ENCODE assay signal across 1 cellular context in the genomic region with DNA sequence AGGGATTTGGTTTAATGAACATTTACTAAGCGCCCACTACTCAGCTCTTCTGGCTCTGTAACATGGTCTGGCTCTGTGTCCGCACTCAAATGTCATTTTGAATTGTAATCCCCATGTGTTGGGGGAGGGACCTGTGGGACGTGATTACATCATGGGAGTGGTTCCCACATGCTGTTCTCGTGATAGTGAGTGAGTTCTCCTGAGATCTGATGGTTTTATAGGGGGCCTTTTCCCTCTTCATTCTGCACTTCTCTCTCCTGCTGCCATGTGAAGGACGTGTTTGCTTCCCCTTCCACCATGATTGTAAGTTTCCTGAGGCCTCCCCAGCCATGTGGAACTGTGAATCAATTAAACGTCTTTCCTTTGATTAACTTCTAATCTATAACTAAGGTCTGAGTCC.
TF ChIP-seq lines count a peak whose summit lies in the region.

No MANE protein-coding gene starts in this region.

TF ChIP-seq in HEK293, 187 proteins besides CTCF, POLR2A, EP300 and RAD21 (continued from another document):
- TF ChIP-seq, protein P1, sequence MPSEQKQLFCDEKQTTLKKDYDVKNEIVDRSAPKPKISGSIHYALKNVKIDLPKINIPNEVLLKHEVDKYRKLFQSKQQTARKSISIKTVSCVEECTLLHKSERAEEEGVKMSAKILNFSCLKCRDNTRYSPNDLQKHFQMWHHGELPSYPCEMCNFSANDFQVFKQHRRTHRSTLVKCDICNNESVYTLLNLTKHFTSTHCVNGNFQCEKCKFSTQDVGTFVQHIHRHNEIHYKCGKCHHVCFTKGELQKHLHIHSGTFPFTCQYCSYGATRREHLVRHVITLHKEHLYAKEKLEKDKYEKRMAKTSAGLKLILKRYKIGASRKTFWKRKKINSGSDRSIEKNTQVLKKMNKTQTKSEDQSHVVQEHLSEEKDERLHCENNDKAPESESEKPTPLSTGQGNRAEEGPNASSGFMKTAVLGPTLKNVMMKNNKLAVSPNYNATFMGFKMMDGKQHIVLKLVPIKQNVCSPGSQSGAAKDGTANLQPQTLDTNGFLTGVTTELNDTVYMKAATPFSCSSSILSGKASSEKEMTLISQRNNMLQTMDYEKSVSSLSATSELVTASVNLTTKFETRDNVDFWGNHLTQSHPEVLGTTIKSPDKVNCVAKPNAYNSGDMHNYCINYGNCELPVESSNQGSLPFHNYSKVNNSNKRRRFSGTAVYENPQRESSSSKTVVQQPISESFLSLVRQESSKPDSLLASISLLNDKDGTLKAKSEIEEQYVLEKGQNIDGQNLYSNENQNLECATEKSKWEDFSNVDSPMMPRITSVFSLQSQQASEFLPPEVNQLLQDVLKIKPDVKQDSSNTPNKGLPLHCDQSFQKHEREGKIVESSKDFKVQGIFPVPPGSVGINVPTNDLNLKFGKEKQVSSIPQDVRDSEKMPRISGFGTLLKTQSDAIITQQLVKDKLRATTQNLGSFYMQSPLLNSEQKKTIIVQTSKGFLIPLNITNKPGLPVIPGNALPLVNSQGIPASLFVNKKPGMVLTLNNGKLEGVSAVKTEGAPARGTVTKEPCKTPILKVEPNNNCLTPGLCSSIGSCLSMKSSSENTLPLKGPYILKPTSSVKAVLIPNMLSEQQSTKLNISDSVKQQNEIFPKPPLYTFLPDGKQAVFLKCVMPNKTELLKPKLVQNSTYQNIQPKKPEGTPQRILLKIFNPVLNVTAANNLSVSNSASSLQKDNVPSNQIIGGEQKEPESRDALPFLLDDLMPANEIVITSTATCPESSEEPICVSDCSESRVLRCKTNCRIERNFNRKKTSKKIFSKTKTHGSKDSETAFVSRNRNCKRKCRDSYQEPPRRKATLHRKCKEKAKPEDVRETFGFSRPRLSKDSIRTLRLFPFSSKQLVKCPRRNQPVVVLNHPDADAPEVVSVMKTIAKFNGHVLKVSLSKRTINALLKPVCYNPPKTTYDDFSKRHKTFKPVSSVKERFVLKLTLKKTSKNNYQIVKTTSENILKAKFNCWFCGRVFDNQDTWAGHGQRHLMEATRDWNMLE (tag by site-specific recombination; conservative IDR thresholded peaks at IDR 0.05; ENCODE audit: low read depth) = peak; percentile 30; the same call in 1 of the 2 replicates
- TF ChIP-seq KLF8 (tag by site-specific recombination; IDR thresholded peaks at IDR 0.05) = peak; percentile 67
- TF ChIP-seq SCRT2 (tag by site-specific recombination; IDR thresholded peaks at IDR 0.05) = peak; percentile 91
- TF ChIP-seq SCRT1 (tag by site-specific recombination; IDR thresholded peaks at IDR 0.05; ENCODE audit: borderline replicate concordance) = peak; percentile 67
- peak; percentile 39; the same call in 1 of the 2 replicates for TF ChIP-seq ZNF664 (tag by site-specific recombination; IDR thresholded peaks at IDR 0.05)
TF ChIP-seq in HEK293: peak in this region for 9; not testable (repeated sequence) for 178.
